Comparison of ENCODE assay signal across 8 cellular contexts in genomic region chr7:76303829-76304505, GRCh38. TPM values are rescaled to one million over a fixed set of nuclear protein-coding genes. Genes with fewer than 3 reads are reported as not detected.
DNase-seq lines count a peak whose midpoint lies in the region; ATAC-seq and TF ChIP-seq lines count a peak whose summit lies in the region.

No MANE protein-coding gene starts in this region.

- no peak overlapping the region for H2BK120ac ChIP-seq in trophoblast cell (ENCODE audit: insufficient read depth, low read length, poor library complexity)

- peak overlapping the region; percentile 66 for H3K4me2 ChIP-seq in trophoblast cell (ENCODE audit: low read length)

- no peak for ATAC-seq in GM19452 (IDR thresholded peaks at IDR 0.05; ENCODE audit: unreplicated experiment)
- ATAC-seq in HG03457 (IDR thresholded peaks at IDR 0.05; ENCODE audit: unreplicated experiment) = no peak

- peak overlapping the region; percentile 45 for H4K91ac ChIP-seq in trophoblast cell (ENCODE audit: low read depth, low read length)

- H3K36me3 ChIP-seq in SK-N-MC (ENCODE audit: insufficient read depth, low read length) = peaks cover 7% of the 10 kb centered on the region; the same call in 1 of the 2 replicates
- H3K36me3 ChIP-seq in esophagus squamous epithelium = peaks cover 0 to 18% (median 12%) of the 10 kb centered on the region in 3 donors
- H3K36me3 ChIP-seq in trophoblast cell (ENCODE audit: control insufficient read depth in 1 of 2, insufficient read depth in 2 of 2, low read length in 2 of 2) = peaks cover 8 to 10% of the 10 kb centered on the region in 2 experiments

- H3K9me3 ChIP-seq in SK-N-MC (ENCODE audit: low read depth, low read length) = no peaks in the 10 kb centered on the region
- no peaks in the 10 kb centered on the region for H3K9me3 ChIP-seq in esophagus squamous epithelium
- peaks cover 2% of the 10 kb centered on the region for H3K9me3 ChIP-seq in trophoblast cell (ENCODE audit: insufficient read depth, low read depth, low read length)

- H2BK5ac ChIP-seq in trophoblast cell (ENCODE audit: low read depth, low read length, poor library complexity) = no peak overlapping the region

- H3K79me1 ChIP-seq in trophoblast cell (ENCODE audit: low read length) = peaks cover 35% of the 10 kb centered on the region

- no peak overlapping the region for H4K12ac ChIP-seq in trophoblast cell (ENCODE audit: low read depth, low read length)

- H3K4me1 ChIP-seq in esophagus squamous epithelium (peaks cover 26 to 88% (median 51%) of the 10 kb centered on the region in 3 donors), trophoblast cell (ENCODE audit: control insufficient read depth in 1 of 2, insufficient read depth in 2 of 2, low read length in 2 of 2) (peaks cover 17 to 27% of the 10 kb centered on the region in 2 experiments)

- TF ChIP-seq CTCF in esophagus squamous epithelium (IDR thresholded peaks at IDR 0.05) = no peak

- WGBS in esophagus squamous epithelium, 2 donors = 17 to 24% methylated on average over 6 to 13 of the region's 25 CpGs
- whole genome bisulfite sequencing in trophoblast cell (ENCODE audit: extremely low coverage, insufficient coverage, insufficient read length) = no CpG with 5 or more reads among the region's 25 CpGs

- no peak overlapping the region for H2BK12ac ChIP-seq in trophoblast cell (ENCODE audit: low read length)

- H3K27ac ChIP-seq in SK-N-MC (peak overlapping the region; percentile 45; the same call in 1 of the 2 replicates), esophagus squamous epithelium (peak overlapping the region; percentile 97 to 99 (median 98)), trophoblast cell (ENCODE audit: low read depth, low read length) (peak overlapping the region; percentile 83)

- H3K27me3 ChIP-seq in esophagus squamous epithelium (no peaks in the 10 kb centered on the region), trophoblast cell (ENCODE audit: insufficient read depth, low read length) (no peaks in the 10 kb centered on the region)

- peak overlapping the region; percentile 67 for H3K9ac ChIP-seq in SK-N-MC (ENCODE audit: insufficient read length)
- no peak overlapping the region for H3K9ac ChIP-seq in trophoblast cell (ENCODE audit: low read length)

- no peak overlapping the region for H2AFZ ChIP-seq in trophoblast cell (ENCODE audit: insufficient read depth, low read length, poor library complexity)

- peaks cover 10% of the 10 kb centered on the region for H3K79me2 ChIP-seq in trophoblast cell (ENCODE audit: control insufficient read depth, insufficient read depth, low read length, poor library complexity)

- no peak overlapping the region for H4K8ac ChIP-seq in trophoblast cell (ENCODE audit: low read depth, low read length)

- H3K18ac ChIP-seq in trophoblast cell (ENCODE audit: low read length) = no peak overlapping the region

- H3K4ac ChIP-seq in trophoblast cell (ENCODE audit: low read depth, low read length) = no peak overlapping the region

- TF ChIP-seq POLR2A in esophagus squamous epithelium (IDR thresholded peaks at IDR 0.05) = peak in 1 of 4 donors; percentile 3

- peak; percentile 34 for DNase-seq in NCI-H82 (lab: John Stamatoyannopoulos, UW)
- no peak for DNase-seq in NCI-H82 treated with DMSO at 0.1 percent for 48 hours (lab: John Stamatoyannopoulos, UW; ENCODE audit: unreplicated experiment)
- no peak for DNase-seq in SK-N-MC (ENCODE audit: low read depth, low spot score)
- no peak for DNase-seq in esophagus squamous epithelium (lab: John Stamatoyannopoulos, UW)
- peak; percentile 57 to 66 for DNase-seq in trophoblast cell
- DNase-seq in superior temporal gyrus (ENCODE audit: extremely low spot score) = no peak

- H3K4me3 ChIP-seq in SK-N-MC (peak overlapping the region; percentile 98), esophagus squamous epithelium (peak overlapping the region; percentile 79 to 92 (median 88)), trophoblast cell (ENCODE audit: low read depth, low read length) (peak overlapping the region; percentile 83)

- intact Hi-C loops in esophagus squamous epithelium (cut with DNase I) = loop anchor here (10.0 kb wide), 1 partner anchor 51 kb away; the partner anchor contains the start of gene YWHAG

- H3K23ac ChIP-seq in trophoblast cell (ENCODE audit: low read length) = no peak overlapping the region

- no peak overlapping the region for H3K14ac ChIP-seq in trophoblast cell (ENCODE audit: low read length)

- H2AK5ac ChIP-seq in trophoblast cell (ENCODE audit: low read length) = peak overlapping the region; percentile 9

RNA-seq across cellular contexts. Expression of gene HSPB1, which starts 1.5 kb away (rescaled TPM):
- 1,000 to 10,000 TPM; 2,415 to 6,888 (median 3,249) TPM for total RNA-seq in esophagus squamous epithelium
- polyA plus RNA-seq in trophoblast cell (2013) = 1,533 and 1,664 TPM in 2 replicates

RNA-seq across cellular contexts. Expression of gene YWHAG, which starts 54.8 kb away (rescaled TPM):
- 10 to 100 TPM; 52.8 to 97.7 (median 66.3) TPM for total RNA-seq in esophagus squamous epithelium
- 95.3 and 99.5 TPM in 2 replicates for polyA plus RNA-seq in trophoblast cell (2013)

Comparison
In these comparisons a context has a peak if more than half of its experiments do, and no peak if none do; other contexts are left out.
1. DNase-seq: peak in NCI-H82 (single experiment) and trophoblast cell (2 of 2); none in NCI-H82 treated with DMSO at 0.1 percent for 48 hours (single experiment), SK-N-MC (single experiment), esophagus squamous epithelium (single experiment) and superior temporal gyrus (single experiment).
2. H3K27ac ChIP-seq: peak in every context shown above with its lines; median percentile 98 in esophagus squamous epithelium; 83 in trophoblast cell; 45 in SK-N-MC.
3. Peak in every context shown above with its lines, with median percentiles within 50 percentile points of each other: H3K4me3 ChIP-seq.